1 cellular context compared by ENCODE assay signal in the genomic region with DNA sequence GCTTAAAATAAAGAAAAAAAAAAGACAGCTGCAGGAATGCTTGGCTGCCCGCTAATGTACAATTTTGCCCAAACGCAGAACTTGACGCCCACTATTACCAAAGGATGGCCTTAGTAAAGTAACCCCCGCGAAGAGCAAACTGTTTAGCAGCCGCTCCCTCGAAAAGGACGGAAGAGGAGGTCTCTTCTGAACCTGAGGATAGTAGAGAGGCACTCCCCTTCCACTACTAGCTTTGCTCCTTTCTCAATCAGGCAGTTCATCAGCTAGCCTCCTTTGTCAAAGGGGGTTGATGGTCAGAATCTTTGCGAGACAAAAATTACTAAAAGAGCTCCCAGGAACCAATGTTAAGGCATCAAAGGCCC.
TF ChIP-seq lines count a peak whose summit lies in the region.

No MANE protein-coding gene starts in this region.

TF ChIP-seq in A549, 52 proteins besides CTCF, POLR2A, EP300 and RAD21 (continued from another document):
- TF ChIP-seq, protein P1, sequence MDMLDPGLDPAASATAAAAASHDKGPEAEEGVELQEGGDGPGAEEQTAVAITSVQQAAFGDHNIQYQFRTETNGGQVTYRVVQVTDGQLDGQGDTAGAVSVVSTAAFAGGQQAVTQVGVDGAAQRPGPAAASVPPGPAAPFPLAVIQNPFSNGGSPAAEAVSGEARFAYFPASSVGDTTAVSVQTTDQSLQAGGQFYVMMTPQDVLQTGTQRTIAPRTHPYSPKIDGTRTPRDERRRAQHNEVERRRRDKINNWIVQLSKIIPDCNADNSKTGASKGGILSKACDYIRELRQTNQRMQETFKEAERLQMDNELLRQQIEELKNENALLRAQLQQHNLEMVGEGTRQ (IDR thresholded peaks at IDR 0.05): no peak
TF ChIP-seq in A549: peak in this region for 0.
